Comparison of ENCODE assay signal across 10 cellular contexts in the genomic region with DNA sequence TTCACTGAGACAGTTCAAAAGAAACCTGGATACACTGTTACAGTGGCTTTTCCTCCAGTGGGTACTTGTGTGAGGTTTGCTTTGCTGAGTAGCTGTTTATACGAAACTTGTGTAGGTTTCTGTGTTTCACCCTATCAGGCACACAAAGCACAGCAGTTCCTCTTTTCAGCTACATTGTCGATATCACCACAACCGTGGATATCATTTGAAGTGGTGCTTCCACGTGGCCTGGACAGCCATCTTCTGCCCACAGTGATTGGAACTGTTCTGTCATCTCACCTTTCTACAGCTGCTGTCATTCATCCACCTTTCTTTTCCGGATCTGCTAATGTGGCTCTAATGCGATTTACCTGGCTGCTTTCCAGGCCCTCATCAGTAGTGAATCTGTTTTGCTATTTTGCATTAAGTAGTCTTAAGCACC.
A peak's percentile ranks its signal among the peaks of the same experiment; 100 is the strongest.
DNase-seq lines count a peak whose midpoint lies in the region; ATAC-seq and TF ChIP-seq lines count a peak whose summit lies in the region.
"Had no signal": no experiment of that assay in that cellular context is flagged by ENCODE, and none has a peak within 500 bp of the region (broad histone marks: within the 10 kb centered on the region; RNA-seq: fewer than 3 reads in every experiment).

No MANE protein-coding gene starts in this region.

- intact Hi-C loops in psoas muscle (cut with DNase I): no loop called here

- ATAC-seq in GM19324 (IDR thresholded peaks at IDR 0.05; ENCODE audit: low FRiP score, unreplicated experiment) (peak; percentile 84), HG03045 (IDR thresholded peaks at IDR 0.05; ENCODE audit: unreplicated experiment) (peak; percentile 67), psoas muscle (no peak), HG02571 (IDR thresholded peaks at IDR 0.05; ENCODE audit: unreplicated experiment) (no peak)
- ATAC-seq in stimulated activated memory B cell treated with anti-CD40 and anti-IgM and Interleukin-4, amounts not matched to agents 10 μg/mL and 1 μg/mL and 100 μg/mL, for 72 hours: peak; percentile 67

- H3K4me3 Mint-ChIP-seq in stimulated activated memory B cell treated with anti-CD40 and anti-IgM and Interleukin-4, amounts not matched to agents 10 μg/mL and 1 μg/mL and 100 μg/mL, for 72 hours: no peak overlapping the region
- H3K4me3 Mint-ChIP-seq: activated naive CD8-positive, alpha-beta T cell treated with anti-CD3 and anti-CD28 coated beads, Interleukin-2, amount 10 ng/mL, durations not matched to agents 7 days and 5 days; immature natural killer cell had no signal

- H3K9me3 ChIP-seq in psoas muscle: no peaks in the 10 kb centered on the region

- H3K36me3 Mint-ChIP-seq in stimulated activated memory B cell treated with anti-CD40 and anti-IgM and Interleukin-4, amounts not matched to agents 10 μg/mL and 1 μg/mL and 100 μg/mL, for 72 hours: no peaks in the 10 kb centered on the region
- H3K36me3 Mint-ChIP-seq: activated naive CD8-positive, alpha-beta T cell treated with anti-CD3 and anti-CD28 coated beads, Interleukin-2, amount 10 ng/mL, durations not matched to agents 7 days and 5 days; immature natural killer cell had no signal

- no peaks in the 10 kb centered on the region for H3K36me3 ChIP-seq in psoas muscle (ENCODE audit: insufficient read depth in 1 of 2, low read depth in 1 of 2)

- no peak for TF ChIP-seq CTCF in psoas muscle (IDR thresholded peaks at IDR 0.05)

- no peaks in the 10 kb centered on the region for H3K27me3 ChIP-seq in psoas muscle (ENCODE audit: insufficient read depth in 3 of 3, low read length in 2 of 3)

- no peak overlapping the region for H3K4me3 ChIP-seq in psoas muscle

- WGBS in psoas muscle, 3 donors: 75 to 81% (median 76%) methylated on average over 6 of the region's 6 CpGs

- DNase-seq in NCI-H2081 (lab: John Stamatoyannopoulos, UW): peak; percentile 42 to 77
- DNase-seq in psoas muscle: no peak
- no peak for DNase-seq in activated CD4-positive, alpha-beta T cell treated with anti-CD3 and anti-CD28 coated beads for 48 hours
- DNase-seq: activated CD4-positive, CD25-positive, alpha-beta regulatory T cell; activated naive CD8-positive, alpha-beta T cell treated with anti-CD3 and anti-CD28 coated beads, Interleukin-2, amount 10 ng/mL, durations not matched to agents 7 days and 5 days; immature natural killer cell had no signal

- no peaks in the 10 kb centered on the region for H3K4me1 Mint-ChIP-seq in stimulated activated memory B cell treated with anti-CD40 and anti-IgM and Interleukin-4, amounts not matched to agents 10 μg/mL and 1 μg/mL and 100 μg/mL, for 72 hours
- H3K4me1 Mint-ChIP-seq: activated naive CD8-positive, alpha-beta T cell treated with anti-CD3 and anti-CD28 coated beads, Interleukin-2, amount 10 ng/mL, durations not matched to agents 7 days and 5 days; immature natural killer cell had no signal

- H3K27me3 Mint-ChIP-seq in stimulated activated memory B cell treated with anti-CD40 and anti-IgM and Interleukin-4, amounts not matched to agents 10 μg/mL and 1 μg/mL and 100 μg/mL, for 72 hours: peaks cover 5% of the 10 kb centered on the region
- H3K27me3 Mint-ChIP-seq: activated naive CD8-positive, alpha-beta T cell treated with anti-CD3 and anti-CD28 coated beads, Interleukin-2, amount 10 ng/mL, durations not matched to agents 7 days and 5 days had no signal

- H3K4me1 ChIP-seq in psoas muscle: no peaks in the 10 kb centered on the region

- no peak overlapping the region for H3K27ac ChIP-seq in psoas muscle

- peaks cover 2% of the 10 kb centered on the region for H3K9me3 Mint-ChIP-seq in stimulated activated memory B cell treated with anti-CD40 and anti-IgM and Interleukin-4, amounts not matched to agents 10 μg/mL and 1 μg/mL and 100 μg/mL, for 72 hours
- H3K9me3 Mint-ChIP-seq: activated naive CD8-positive, alpha-beta T cell treated with anti-CD3 and anti-CD28 coated beads, Interleukin-2, amount 10 ng/mL, durations not matched to agents 7 days and 5 days had no signal

- H3K27ac Mint-ChIP-seq in stimulated activated memory B cell treated with anti-CD40 and anti-IgM and Interleukin-4, amounts not matched to agents 10 μg/mL and 1 μg/mL and 100 μg/mL, for 72 hours: no peak overlapping the region
- H3K27ac Mint-ChIP-seq: activated naive CD8-positive, alpha-beta T cell treated with anti-CD3 and anti-CD28 coated beads, Interleukin-2, amount 10 ng/mL, durations not matched to agents 7 days and 5 days; immature natural killer cell had no signal

Comparison
In these comparisons a context has a peak if more than half of its experiments do, and no peak if none do; other contexts are left out.
1. ATAC-seq: peak in GM19324 (single experiment), HG03045 (single experiment) and stimulated activated memory B cell treated with anti-CD40 and anti-IgM and Interleukin-4, amounts not matched to agents 10 μg/mL and 1 μg/mL and 100 μg/mL, for 72 hours (single experiment); none in psoas muscle (0 of 4) and HG02571 (single experiment).
2. DNase-seq: peak in NCI-H2081 (2 of 2); none in psoas muscle (0 of 2) and activated CD4-positive, alpha-beta T cell treated with anti-CD3 and anti-CD28 coated beads for 48 hours (single experiment).